1 cellular context compared by ENCODE assay signal in genomic region chr22:19871845-19872778, GRCh38.
A peak's percentile ranks its signal among the peaks of the same experiment; 100 is the strongest.
TF ChIP-seq lines count a peak whose summit lies in the region.

No MANE protein-coding gene starts in this region.

TF ChIP-seq in K562, 482 proteins besides CTCF, POLR2A, EP300 and RAD21:
- TF ChIP-seq HNRNPL (IDR thresholded peaks at IDR 0.05; ENCODE audit: low read depth, low read length) (0 out of 2 replicates have a peak, but pooled peaks have one; percentile 39), CHD1 (IDR thresholded peaks at IDR 0.05; ENCODE audit: low read length) (no peak), MYC (IDR thresholded peaks at IDR 0.05; ENCODE audit: low read depth, low read length) (no peak), MYC (CRISPR knock-in tag; IDR thresholded peaks at IDR 0.05; ENCODE audit: borderline replicate concordance, low read depth) (peak; percentile 21; the same call in 1 of the 2 replicates), HNRNPLL (IDR thresholded peaks at IDR 0.05; ENCODE audit: low read depth, low read length, poor library complexity, severe bottlenecking) (peak; percentile 16), CBFA2T3 (IDR thresholded peaks at IDR 0.05) (no peak), FIP1L1 (IDR thresholded peaks at IDR 0.05; ENCODE audit: low read depth, low read length, poor library complexity, severe bottlenecking) (peak; percentile 8), PTTG1 (tag; IDR thresholded peaks at IDR 0.05; ENCODE audit: low read depth) (no peak), ERF (CRISPR knock-in tag; IDR thresholded peaks at IDR 0.05) (no peak), ZNF121 (CRISPR knock-in tag; conservative IDR thresholded peaks at IDR 0.05) (no peak), SMC3 (conservative IDR thresholded peaks at IDR 0.05; ENCODE audit: insufficient read depth, low read depth, low read length) (0 out of 2 replicates have a peak, but pooled peaks have one; percentile 5), POLR2G (IDR thresholded peaks at IDR 0.05; ENCODE audit: low read depth, low read length) (0 out of 2 replicates have a peak, but pooled peaks have one; percentile 22), POLR3G (IDR thresholded peaks at IDR 0.05; ENCODE audit: extremely low read depth, insufficient read length, insufficient replicate concordance) (no peak), ELF4 (CRISPR knock-in tag; IDR thresholded peaks at IDR 0.05) (no peak), SETDB1 (IDR thresholded peaks at IDR 0.05; ENCODE audit: low read length) (peak; percentile 16), SRSF9 (IDR thresholded peaks at IDR 0.05; ENCODE audit: borderline replicate concordance, low read depth, low read length) (no peak), ZNF274 (IDR thresholded peaks at IDR 0.05; ENCODE audit: borderline replicate concordance, low read depth, low read length) (no peak), ZNF668 (CRISPR knock-in tag; IDR thresholded peaks at IDR 0.05) (no peak), RFX1 (IDR thresholded peaks at IDR 0.05) (no peak), PRMT5 (CRISPR knock-in tag; IDR thresholded peaks at IDR 0.05) (0 out of 2 replicates have a peak, but pooled peaks have one; percentile 27), KLF6 (CRISPR knock-in tag; IDR thresholded peaks at IDR 0.05; ENCODE audit: borderline replicate concordance) (no peak)
- TF ChIP-seq, protein P1, sequence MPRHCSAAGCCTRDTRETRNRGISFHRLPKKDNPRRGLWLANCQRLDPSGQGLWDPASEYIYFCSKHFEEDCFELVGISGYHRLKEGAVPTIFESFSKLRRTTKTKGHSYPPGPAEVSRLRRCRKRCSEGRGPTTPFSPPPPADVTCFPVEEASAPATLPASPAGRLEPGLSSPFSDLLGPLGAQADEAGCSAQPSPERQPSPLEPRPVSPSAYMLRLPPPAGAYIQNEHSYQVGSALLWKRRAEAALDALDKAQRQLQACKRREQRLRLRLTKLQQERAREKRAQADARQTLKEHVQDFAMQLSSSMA (CRISPR knock-in tag; IDR thresholded peaks at IDR 0.05), result 0 out of 2 replicates have a peak, but pooled peaks have one; percentile 1
- TF ChIP-seq, protein P2, sequence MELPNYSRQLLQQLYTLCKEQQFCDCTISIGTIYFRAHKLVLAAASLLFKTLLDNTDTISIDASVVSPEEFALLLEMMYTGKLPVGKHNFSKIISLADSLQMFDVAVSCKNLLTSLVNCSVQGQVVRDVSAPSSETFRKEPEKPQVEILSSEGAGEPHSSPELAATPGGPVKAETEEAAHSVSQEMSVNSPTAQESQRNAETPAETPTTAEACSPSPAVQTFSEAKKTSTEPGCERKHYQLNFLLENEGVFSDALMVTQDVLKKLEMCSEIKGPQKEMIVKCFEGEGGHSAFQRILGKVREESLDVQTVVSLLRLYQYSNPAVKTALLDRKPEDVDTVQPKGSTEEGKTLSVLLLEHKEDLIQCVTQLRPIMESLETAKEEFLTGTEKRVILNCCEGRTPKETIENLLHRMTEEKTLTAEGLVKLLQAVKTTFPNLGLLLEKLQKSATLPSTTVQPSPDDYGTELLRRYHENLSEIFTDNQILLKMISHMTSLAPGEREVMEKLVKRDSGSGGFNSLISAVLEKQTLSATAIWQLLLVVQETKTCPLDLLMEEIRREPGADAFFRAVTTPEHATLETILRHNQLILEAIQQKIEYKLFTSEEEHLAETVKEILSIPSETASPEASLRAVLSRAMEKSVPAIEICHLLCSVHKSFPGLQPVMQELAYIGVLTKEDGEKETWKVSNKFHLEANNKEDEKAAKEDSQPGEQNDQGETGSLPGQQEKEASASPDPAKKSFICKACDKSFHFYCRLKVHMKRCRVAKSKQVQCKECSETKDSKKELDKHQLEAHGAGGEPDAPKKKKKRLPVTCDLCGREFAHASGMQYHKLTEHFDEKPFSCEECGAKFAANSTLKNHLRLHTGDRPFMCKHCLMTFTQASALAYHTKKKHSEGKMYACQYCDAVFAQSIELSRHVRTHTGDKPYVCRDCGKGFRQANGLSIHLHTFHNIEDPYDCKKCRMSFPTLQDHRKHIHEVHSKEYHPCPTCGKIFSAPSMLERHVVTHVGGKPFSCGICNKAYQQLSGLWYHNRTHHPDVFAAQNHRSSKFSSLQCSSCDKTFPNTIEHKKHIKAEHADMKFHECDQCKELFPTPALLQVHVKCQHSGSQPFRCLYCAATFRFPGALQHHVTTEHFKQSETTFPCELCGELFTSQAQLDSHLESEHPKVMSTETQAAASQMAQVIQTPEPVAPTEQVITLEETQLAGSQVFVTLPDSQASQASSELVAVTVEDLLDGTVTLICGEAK (IDR thresholded peaks at IDR 0.05), result no peak
- TF ChIP-seq, protein P2 (CRISPR knock-in tag; IDR thresholded peaks at IDR 0.05), result peak; percentile 24; the same call in 1 of the 2 replicates
- TF ChIP-seq, protein P3, sequence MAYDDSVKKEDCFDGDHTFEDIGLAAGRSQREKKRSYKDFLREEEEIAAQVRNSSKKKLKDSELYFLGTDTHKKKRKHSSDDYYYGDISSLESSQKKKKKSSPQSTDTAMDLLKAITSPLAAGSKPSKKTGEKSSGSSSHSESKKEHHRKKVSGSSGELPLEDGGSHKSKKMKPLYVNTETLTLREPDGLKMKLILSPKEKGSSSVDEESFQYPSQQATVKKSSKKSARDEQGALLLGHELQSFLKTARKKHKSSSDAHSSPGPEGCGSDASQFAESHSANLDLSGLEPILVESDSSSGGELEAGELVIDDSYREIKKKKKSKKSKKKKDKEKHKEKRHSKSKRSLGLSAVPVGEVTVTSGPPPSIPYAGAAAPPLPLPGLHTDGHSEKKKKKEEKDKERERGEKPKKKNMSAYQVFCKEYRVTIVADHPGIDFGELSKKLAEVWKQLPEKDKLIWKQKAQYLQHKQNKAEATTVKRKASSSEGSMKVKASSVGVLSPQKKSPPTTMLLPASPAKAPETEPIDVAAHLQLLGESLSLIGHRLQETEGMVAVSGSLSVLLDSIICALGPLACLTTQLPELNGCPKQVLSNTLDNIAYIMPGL (CRISPR knock-in tag; IDR thresholded peaks at IDR 0.05), result peak; percentile 21; the same call in 1 of the 2 replicates
TF ChIP-seq in K562: peak in this region for 11.
